In genomic region chr14:102491366-102491765, GRCh38 we compare ENCODE assay signal across 1 cellular context.
TF ChIP-seq lines count a peak whose summit lies in the region.

No MANE protein-coding gene starts in this region.

TF ChIP-seq in GM23338, 12 proteins besides CTCF, POLR2A, EP300 and RAD21 (continued from another document):
- no peak for TF ChIP-seq ETS1 (IDR thresholded peaks at IDR 0.05)
- no peak for TF ChIP-seq JUNB (IDR thresholded peaks at IDR 0.05; ENCODE audit: unreplicated experiment)
- no peak for TF ChIP-seq ZNF462 (CRISPR knock-in tag; IDR thresholded peaks at IDR 0.05)
- no peak for TF ChIP-seq POLR2AphosphoS5 (IDR thresholded peaks at IDR 0.05; ENCODE audit: low read depth)
- TF ChIP-seq ZNF331 (CRISPR knock-in tag; IDR thresholded peaks at IDR 0.05; ENCODE audit: low read depth) = no peak
- TF ChIP-seq CREB1 (CRISPR knock-in tag; IDR thresholded peaks at IDR 0.05; ENCODE audit: low read depth) = no peak
- TF ChIP-seq NANOG (IDR thresholded peaks at IDR 0.05; ENCODE audit: borderline replicate concordance) = no peak
- TF ChIP-seq EZH2phosphoT487 (IDR thresholded peaks at IDR 0.05; ENCODE audit: unreplicated experiment) = no peak
